In the genomic region with DNA sequence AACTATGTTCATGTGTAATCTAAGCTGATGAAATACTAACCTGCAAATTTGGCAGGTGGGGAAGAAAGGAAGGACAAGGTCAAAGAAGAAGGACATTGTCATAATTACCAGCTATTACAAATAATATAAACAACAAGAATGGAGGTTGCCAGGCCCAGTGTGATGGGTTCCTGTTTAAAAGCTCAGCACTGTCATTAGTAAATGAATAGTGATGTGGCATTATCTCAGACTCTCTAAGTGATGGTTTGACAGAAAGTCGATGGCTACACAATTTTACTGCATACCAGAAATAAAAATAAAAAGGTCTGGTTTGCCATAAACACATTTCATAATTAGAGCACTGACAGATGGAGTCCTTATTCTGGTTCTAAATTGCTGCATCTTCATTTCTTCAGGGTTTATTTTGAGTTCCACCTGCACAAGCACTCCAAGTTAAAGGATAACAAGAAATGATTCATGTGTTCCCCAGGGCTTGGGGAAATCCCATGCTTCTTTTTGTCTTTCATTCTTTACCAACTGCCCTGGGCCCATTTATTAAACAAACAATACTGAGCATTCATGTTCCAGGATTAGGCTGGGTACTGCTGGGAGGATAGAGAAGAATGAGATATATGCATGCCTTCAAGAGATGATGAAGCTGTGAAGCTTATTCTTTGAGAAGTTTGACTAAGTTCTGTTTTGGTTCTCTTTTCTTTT, we compare ENCODE assay signal across 12 cellular contexts.
DNase-seq lines count a peak whose midpoint lies in the region; ATAC-seq and TF ChIP-seq lines count a peak whose summit lies in the region.
"Had no signal": no experiment of that assay in that cellular context is flagged by ENCODE, and none has a peak within 500 bp of the region (broad histone marks: within the 10 kb centered on the region; RNA-seq: fewer than 3 reads in every experiment).

No MANE protein-coding gene starts in this region.

- TF ChIP-seq CTCF in lower lobe of right lung (IDR thresholded peaks at IDR 0.05) = no peak

- H3K4me1 ChIP-seq in lower lobe of right lung = no peaks in the 10 kb centered on the region

- H3K27me3 ChIP-seq in lower lobe of right lung (ENCODE audit: low read depth) = no peaks in the 10 kb centered on the region

- H3K27ac Mint-ChIP-seq in effector memory CD8-positive, alpha-beta T cell = no peak overlapping the region

- H3K27ac ChIP-seq in lower lobe of right lung = no peak overlapping the region
- H3K27ac ChIP-seq: SK-N-MC had no signal

- intact Hi-C loops in lower lobe of right lung (cut with DNase I) = loop anchor here (5.0 kb wide), 1 partner anchor 372 kb away; no protein-coding TSS in a partner anchor

- no peaks in the 10 kb centered on the region for H3K9me3 Mint-ChIP-seq in effector memory CD8-positive, alpha-beta T cell

- DNase-seq in Daoy (ENCODE audit: low read depth) = peak; percentile 17
- peak; percentile 95 to 97 for DNase-seq in NCI-H1930 (lab: John Stamatoyannopoulos, UW)
- DNase-seq in glomerular visceral epithelial cell (ENCODE audit: extremely low spot score) = peak; percentile 62
- DNase-seq in lower lobe of right lung = no peak
- DNase-seq in effector memory CD8-positive, alpha-beta T cell = no peak
- DNase-seq in stimulated activated CD8-positive, alpha-beta memory T cell treated with anti-CD3 and anti-CD28 coated beads, Interleukin-4, amount 100 ng/mL, for 48 hours = no peak
- DNase-seq: activated CD4-positive, alpha-beta T cell treated with anti-CD3 and anti-CD28 coated beads for 1 hour; dermis blood vessel endothelial cell; IMR-90; NCI-H526 treated with DMSO at 0.1 percent for 48 hours had no signal

- no peaks in the 10 kb centered on the region for H3K36me3 ChIP-seq in lower lobe of right lung

- no peak overlapping the region for H3K4me3 ChIP-seq in lower lobe of right lung
- H3K4me3 ChIP-seq: SK-N-MC had no signal

- H3K4me1 Mint-ChIP-seq in effector memory CD8-positive, alpha-beta T cell (ENCODE audit: low read depth in 2 of 2) = no peaks in the 10 kb centered on the region

- no peaks in the 10 kb centered on the region for H3K36me3 Mint-ChIP-seq in effector memory CD8-positive, alpha-beta T cell (ENCODE audit: insufficient read depth)

- H3K27me3 Mint-ChIP-seq in effector memory CD8-positive, alpha-beta T cell = no peaks in the 10 kb centered on the region

- ATAC-seq in GM21529 (IDR thresholded peaks at IDR 0.05; ENCODE audit: unreplicated experiment) (peak; percentile 62), lower lobe of right lung (no peak)
- ATAC-seq in effector memory CD8-positive, alpha-beta T cell (replicated peaks) = no peak

- H3K9me3 ChIP-seq in lower lobe of right lung = no peaks in the 10 kb centered on the region

- H3K4me3 Mint-ChIP-seq in effector memory CD8-positive, alpha-beta T cell = no peak overlapping the region

Comparison
In these comparisons a context has a peak if more than half of its experiments do, and no peak if none do; other contexts are left out.
1. DNase-seq: peak in Daoy (single experiment), NCI-H1930 (2 of 2) and glomerular visceral epithelial cell (single experiment); none in lower lobe of right lung (single experiment), effector memory CD8-positive, alpha-beta T cell (0 of 3) and stimulated activated CD8-positive, alpha-beta memory T cell treated with anti-CD3 and anti-CD28 coated beads, Interleukin-4, amount 100 ng/mL, for 48 hours (single experiment).